22 cellular contexts compared by ENCODE assay signal in the genomic region with DNA sequence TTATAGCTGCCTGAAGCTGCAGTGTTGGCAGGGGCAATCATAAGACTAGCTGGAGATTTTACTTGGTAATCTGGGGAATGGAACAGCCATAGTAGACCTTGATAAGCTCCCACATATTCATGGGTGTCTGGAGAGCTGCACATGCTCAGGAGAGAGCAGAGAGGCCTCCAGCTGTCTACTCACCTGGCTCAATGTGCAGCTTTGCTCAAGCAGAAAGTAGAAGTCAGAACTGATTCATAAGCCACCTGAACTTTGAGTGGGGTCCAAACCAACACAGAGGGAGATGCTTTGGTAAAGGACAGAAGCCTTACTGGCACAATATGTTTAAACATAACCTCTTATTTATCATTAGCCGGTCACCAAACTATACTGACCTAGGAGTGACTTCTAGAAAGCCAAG.
"Had no signal": no experiment of that assay in that cellular context is flagged by ENCODE, and none has a peak within 500 bp of the region (broad histone marks: within the 10 kb centered on the region; RNA-seq: fewer than 3 reads in every experiment).

No MANE protein-coding gene starts in this region.

- DNase-seq: activated CD4-positive, alpha-beta T cell treated with anti-CD3 and anti-CD28 coated beads, Interleukin-2, amount 10 ng/mL, durations not matched to agents 7 days and 5 days; activated CD4-positive, CD25-positive, alpha-beta regulatory T cell; activated CD8-positive, alpha-beta memory T cell treated with anti-CD3 and anti-CD28 coated beads for 24 hours; activated naive CD4-positive, alpha-beta T cell; activated naive CD8-positive, alpha-beta T cell treated with anti-CD3 and anti-CD28 coated beads for 36 hours; amniotic stem cell; dorsolateral prefrontal cortex; endodermal cell; foreskin fibroblast; glutamatergic neuron; hippocampal formation; left lung; mammary epithelial cell; posterior cingulate gyrus; stimulated activated CD8-positive, alpha-beta memory T cell treated with anti-CD3 and anti-CD28 coated beads, Interleukin-4, amount 100 ng/mL, for 48 hours; stimulated activated naive CD4-positive, alpha-beta T cell; T-helper 1 cell; T-helper 9 cell; upper lobe of right lung had no signal

- H3K27ac Mint-ChIP-seq: activated CD4-positive, alpha-beta T cell treated with anti-CD3 and anti-CD28 coated beads, Interleukin-2, amount 10 ng/mL, durations not matched to agents 7 days and 5 days; activated naive CD8-positive, alpha-beta T cell treated with anti-CD3 and anti-CD28 coated beads for 36 hours; activated T-helper 17 cell treated with anti-CD3 and anti-CD28 coated beads, Interleukin-2, amount 50 U/mL, for 72 hours; endodermal cell had no signal

- H3K27me3 ChIP-seq: dorsolateral prefrontal cortex, left lung, upper lobe of right lung had no signal

- H3K4me1 Mint-ChIP-seq: endodermal cell had no signal

- H3K27ac ChIP-seq: dorsolateral prefrontal cortex, epithelial cell of prostate, left lung, upper lobe of right lung had no signal

- FAIRE-seq: islet of Langerhans had no signal

- H3K27me3 Mint-ChIP-seq: activated CD4-positive, alpha-beta T cell treated with anti-CD3 and anti-CD28 coated beads, Interleukin-2, amount 10 ng/mL, durations not matched to agents 7 days and 5 days; activated naive CD8-positive, alpha-beta T cell treated with anti-CD3 and anti-CD28 coated beads for 36 hours; activated T-helper 17 cell treated with anti-CD3 and anti-CD28 coated beads, Interleukin-2, amount 50 U/mL, for 72 hours had no signal

- H3K4me3 Mint-ChIP-seq: activated CD4-positive, alpha-beta T cell treated with anti-CD3 and anti-CD28 coated beads, Interleukin-2, amount 10 ng/mL, durations not matched to agents 7 days and 5 days; activated naive CD8-positive, alpha-beta T cell treated with anti-CD3 and anti-CD28 coated beads for 36 hours; activated T-helper 17 cell treated with anti-CD3 and anti-CD28 coated beads, Interleukin-2, amount 50 U/mL, for 72 hours; endodermal cell had no signal

- H3K36me3 ChIP-seq: left lung, upper lobe of right lung had no signal

- ATAC-seq: activated T-helper 17 cell treated with anti-CD3 and anti-CD28 coated beads, Interleukin-2, amount 50 U/mL, for 72 hours; left lung; upper lobe of right lung had no signal

- H3K9me3 Mint-ChIP-seq: activated T-helper 17 cell treated with anti-CD3 and anti-CD28 coated beads, Interleukin-2, amount 50 U/mL, for 72 hours had no signal

- H3K4me3 ChIP-seq: dorsolateral prefrontal cortex, left lung, upper lobe of right lung had no signal
